8 cellular contexts compared by ENCODE assay signal in genomic region chrX:123959281-123960063, GRCh38. TPM values are rescaled to one million over a fixed set of nuclear protein-coding genes. Genes with fewer than 3 reads are reported as not detected.
A peak's percentile ranks its signal among the peaks of the same experiment; 100 is the strongest.
DNase-seq lines count a peak whose midpoint lies in the region; ATAC-seq and TF ChIP-seq lines count a peak whose summit lies in the region.

No MANE protein-coding gene starts in this region.

- H3K4me3 Mint-ChIP-seq in neural progenitor cell: peak overlapping the region; percentile 93

- H3K27ac ChIP-seq in neural progenitor cell: peak overlapping the region; percentile 80

- H3K27me3 Mint-ChIP-seq in neural progenitor cell (ENCODE audit: insufficient read depth, low read depth): peaks cover 7% of the 10 kb centered on the region

- H3K27ac Mint-ChIP-seq in neural progenitor cell: peak overlapping the region; percentile 99

- peaks cover 19% of the 10 kb centered on the region for H3K4me1 Mint-ChIP-seq in neural progenitor cell

- peak; percentile 9 for DNase-seq in NK-92 treated with Interleukin-12 subunit alpha and Interleukin-12 subunit beta, amount 100 ng/mL, for 24 hours (lab: John Stamatoyannopoulos, UW)
- DNase-seq in NK-92 (lab: John Stamatoyannopoulos, UW; ENCODE audit: unreplicated experiment) (no peak), NCI-H146 treated with DMSO at 0.1 percent for 48 hours (lab: John Stamatoyannopoulos, UW; ENCODE audit: unreplicated experiment) (peak; percentile 3), foreskin melanocyte (peak; percentile 34), neural progenitor cell (ENCODE audit: low spot score) (peak; percentile 39), GM19238 (ENCODE audit: insufficient read length, low spot score) (no peak)
- DNase-seq in activated T-helper 9 cell treated with anti-CD3 and anti-CD28 coated beads, Interleukin-2, amount 50 U/mL, for 16 hours (ENCODE audit: low read depth): peak; percentile 1

- ATAC-seq in GM21786 (IDR thresholded peaks at IDR 0.05; ENCODE audit: unreplicated experiment): no peak

- H3K79me2 ChIP-seq in neural progenitor cell (ENCODE audit: low read depth): peaks cover 55% of the 10 kb centered on the region

- peaks cover 13% of the 10 kb centered on the region for H3K4me1 ChIP-seq in neural progenitor cell

- H4K20me1 ChIP-seq in neural progenitor cell (ENCODE audit: low read depth): peaks cover 14% of the 10 kb centered on the region

- H3K9ac ChIP-seq in neural progenitor cell: peak overlapping the region; percentile 60

- no peaks in the 10 kb centered on the region for H3K36me3 ChIP-seq in neural progenitor cell

- H3K27me3 ChIP-seq in neural progenitor cell: no peaks in the 10 kb centered on the region

- TF ChIP-seq CTCF in neural progenitor cell (IDR thresholded peaks at IDR 0.05): no peak

- peaks cover 21% of the 10 kb centered on the region for H3F3A ChIP-seq in neural progenitor cell (ENCODE audit: low read depth)

- H2AFZ ChIP-seq in neural progenitor cell (replicated peaks): peak overlapping the region; percentile 47

- peaks cover 2% of the 10 kb centered on the region for H3K9me3 Mint-ChIP-seq in neural progenitor cell

- no peaks in the 10 kb centered on the region for H3K9me3 ChIP-seq in neural progenitor cell (ENCODE audit: low read depth)

- peaks cover 4% of the 10 kb centered on the region for H3K36me3 Mint-ChIP-seq in neural progenitor cell

- peak overlapping the region; percentile 84 for H3K4me2 ChIP-seq in neural progenitor cell

- H3K4me3 ChIP-seq in neural progenitor cell: peak overlapping the region; percentile 68

RNA-seq across cellular contexts. Expression of gene STAG2, which starts 2.0 kb away (rescaled TPM):
- 102 and 132 TPM in 2 replicates for total RNA-seq in neural progenitor cell (ENCODE audit: low replicate concordance)

Comparison
In these comparisons a context has a peak if more than half of its experiments do, and no peak if none do; other contexts are left out.
1. DNase-seq: peak in NK-92 treated with Interleukin-12 subunit alpha and Interleukin-12 subunit beta, amount 100 ng/mL, for 24 hours (single experiment), NCI-H146 treated with DMSO at 0.1 percent for 48 hours (single experiment), activated T-helper 9 cell treated with anti-CD3 and anti-CD28 coated beads, Interleukin-2, amount 50 U/mL, for 16 hours (single experiment), foreskin melanocyte (single experiment) and neural progenitor cell (single experiment); none in NK-92 (single experiment) and GM19238 (single experiment).